Comparison of ENCODE assay signal across 20 cellular contexts in the genomic region with DNA sequence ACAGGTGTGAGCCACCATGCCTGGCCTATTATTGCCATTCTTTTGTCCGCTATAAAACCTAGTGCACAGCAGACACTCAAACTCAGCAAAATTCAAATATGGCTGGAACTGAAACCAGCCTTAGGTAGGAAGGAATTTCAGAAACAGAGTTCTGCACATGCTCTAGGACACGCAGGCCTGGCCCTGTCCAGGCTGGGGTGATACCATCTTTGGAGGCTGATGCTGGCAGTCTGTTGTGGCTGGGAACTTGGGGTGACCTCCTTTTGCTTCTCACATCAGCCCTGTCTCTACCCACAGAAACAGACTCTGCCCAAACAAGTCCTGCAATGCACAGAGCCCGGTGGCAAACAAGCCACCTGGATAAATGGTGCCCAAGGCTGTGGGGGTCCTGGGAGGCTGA. TPM values are rescaled to one million over a fixed set of nuclear protein-coding genes. Genes with fewer than 3 reads are reported as not detected.
DNase-seq lines count a peak whose midpoint lies in the region; ATAC-seq, FAIRE-seq and TF ChIP-seq lines count a peak whose summit lies in the region.
"Had no signal": no experiment of that assay in that cellular context is flagged by ENCODE, and none has a peak within 500 bp of the region (broad histone marks: within the 10 kb centered on the region; RNA-seq: fewer than 3 reads in every experiment).

No MANE protein-coding gene starts in this region.

- TF ChIP-seq POLR2A in breast epithelium (IDR thresholded peaks at IDR 0.05) (no peak), H1 (IDR thresholded peaks at IDR 0.05; ENCODE audit: control extremely low read depth in 1 of 2, low read depth in 2 of 2, low read length in 2 of 2) (no peak), gastrocnemius medialis (IDR thresholded peaks at IDR 0.05) (no peak)

- TF ChIP-seq RAD21 in H1 (IDR thresholded peaks at IDR 0.05 in 1 of 2, conservative IDR thresholded peaks at IDR 0.05 in 1 of 2; ENCODE audit: low read depth in 2 of 2, low read length in 2 of 2): no peak

- no peak for TF ChIP-seq CTCF in MCF 10A (IDR thresholded peaks at IDR 0.05; ENCODE audit: unreplicated experiment)
- TF ChIP-seq CTCF in breast epithelium (IDR thresholded peaks at IDR 0.05): no peak
- TF ChIP-seq CTCF in H1 (IDR thresholded peaks at IDR 0.05; ENCODE audit: control extremely low read depth in 1 of 3, insufficient read depth in 1 of 3, low read depth in 1 of 3, low read length in 3 of 3): no peak
- no peak for TF ChIP-seq CTCF in gastrocnemius medialis (IDR thresholded peaks at IDR 0.05 in 4 of 5, conservative IDR thresholded peaks at IDR 0.05 in 1 of 5)

- no peak overlapping the region for H3K4me2 ChIP-seq in H1 (ENCODE audit: insufficient read depth in 1 of 2, low read depth in 2 of 2, low read length in 2 of 2)
- H3K4me2 ChIP-seq in mesenchymal stem cell (ENCODE audit: low read length, poor library complexity, severe bottlenecking): no peak overlapping the region
- H3K4me2 ChIP-seq: GM23338 had no signal

- H2BK12ac ChIP-seq in H1 (ENCODE audit: low read depth, low read length): no peak overlapping the region
- H2BK12ac ChIP-seq in mesenchymal stem cell (ENCODE audit: low read length in 2 of 2): peak overlapping the region in 1 of 2 experiments; percentile 23

- H2BK5ac ChIP-seq in H1 (ENCODE audit: low read depth, low read length) (no peak overlapping the region; the same call in 1 of the 2 replicates), mesenchymal stem cell (ENCODE audit: low read depth, low read length, poor library complexity, severe bottlenecking) (peak overlapping the region; percentile 8)

- no peak overlapping the region for H3K9ac ChIP-seq in H1 (replicated peaks in 1 of 4; ENCODE audit: extremely low read depth in 1 of 4, low read depth in 3 of 4, low read length in 3 of 4)
- H3K9ac ChIP-seq in mesenchymal stem cell (ENCODE audit: low read length): no peak overlapping the region

- no peak for ATAC-seq in gastrocnemius medialis
- ATAC-seq: GM23338, Right ventricle myocardium inferior had no signal

- H3K23ac ChIP-seq in H1 (ENCODE audit: insufficient read length) (no peak overlapping the region), mesenchymal stem cell (ENCODE audit: low read length in 2 of 2) (no peak overlapping the region)

- DNase-seq in MCF 10A (ENCODE audit: unreplicated experiment): no peak
- no peak for DNase-seq in breast epithelium (ENCODE audit: low spot score in 2 of 2)
- no peak for DNase-seq in H1 (ENCODE audit: low read depth in 1 of 2, low spot score in 2 of 2)
- DNase-seq in mesenchymal stem cell: no peak
- no peak for DNase-seq in RKO (ENCODE audit: low spot score)
- no peak for DNase-seq in NCI-H1417 treated with DMSO at 0.1 percent for 48 hours (lab: John Stamatoyannopoulos, UW)
- no peak for DNase-seq in DMS53 (lab: John Stamatoyannopoulos, UW)
- no peak for DNase-seq in gastrocnemius medialis
- DNase-seq: DMS79 treated with DMSO at 0.1 percent for 48 hours, KBM-7, MG63, NCI-H1105, NCI-H187 had no signal

- H3K23me2 ChIP-seq in H1 (ENCODE audit: low read depth, low read length): no peaks in the 10 kb centered on the region

- no peak overlapping the region for H2BK20ac ChIP-seq in H1 (ENCODE audit: low read length)

- no peak for FAIRE-seq in H1 (lab: Jason Lieb, UNC)
- FAIRE-seq: G401.6, GM12891 had no signal

- no peaks in the 10 kb centered on the region for H3K79me2 ChIP-seq in H1 (ENCODE audit: control insufficient read depth in 1 of 2, insufficient read depth in 2 of 2, low read length in 2 of 2)

- H3K14ac ChIP-seq in H1 (ENCODE audit: insufficient read length): no peak overlapping the region
- H3K14ac ChIP-seq in mesenchymal stem cell (ENCODE audit: low read length in 2 of 2): no peak overlapping the region

- H3K36me3 ChIP-seq in breast epithelium: no peaks in the 10 kb centered on the region
- H3K36me3 ChIP-seq in H1 (ENCODE audit: control insufficient read depth in 2 of 4, insufficient read depth in 4 of 4, low read length in 3 of 4): no peaks in the 10 kb centered on the region
- H3K36me3 ChIP-seq in mesenchymal stem cell (ENCODE audit: control insufficient read depth in 1 of 2, insufficient read depth in 2 of 2, low read depth in 1 of 2, low read length in 2 of 2): peaks cover 0 to 12% of the 10 kb centered on the region in 2 experiments
- H3K36me3 ChIP-seq in gastrocnemius medialis: no peaks in the 10 kb centered on the region
- H3K36me3 ChIP-seq: BLaER1 treated with 17β-estradiol and CSF1 and Interleukin-3, amounts not matched to agents 10 nM and 100 nM; MG63 had no signal

- H4K5ac ChIP-seq in H1 (ENCODE audit: insufficient read length, low read depth, low read length): no peak overlapping the region

- TF ChIP-seq EP300 in H1 (IDR thresholded peaks at IDR 0.05; ENCODE audit: borderline replicate concordance in 1 of 2, low read depth in 2 of 2, low read length in 2 of 2): no peak

- no peak overlapping the region for H3K4me3 ChIP-seq in breast epithelium
- no peak overlapping the region for H3K4me3 ChIP-seq in H1 (ENCODE audit: extremely low read depth in 1 of 4, insufficient read depth in 2 of 4, low read depth in 3 of 4, low read length in 4 of 4)
- no peak overlapping the region for H3K4me3 ChIP-seq in mesenchymal stem cell (ENCODE audit: insufficient read depth in 1 of 2, low read depth in 1 of 2, low read length in 2 of 2)
- H3K4me3 ChIP-seq in gastrocnemius medialis: no peak overlapping the region
- H3K4me3 ChIP-seq: BLaER1 treated with 17β-estradiol and CSF1 and Interleukin-3, amounts not matched to agents 10 nM and 100 nM; GM23338; MG63; SK-N-MC had no signal

- no TSS peak for BruUV-seq in MCF 10A (replicated peaks; lab: Mats Ljungman, UMichigan)

- in situ Hi-C loops in gastrocnemius medialis (cut with MboI; ENCODE audit: low sequenced_read_pairs in 4 of 4): no loop called here

- H3K79me1 ChIP-seq in H1 (ENCODE audit: low read depth, low read length) (no peaks in the 10 kb centered on the region), mesenchymal stem cell (replicated peaks; ENCODE audit: low read length, poor library complexity, severe bottlenecking) (peaks cover 10% of the 10 kb centered on the region)

- H2AFZ ChIP-seq in H1 (ENCODE audit: low read length): no peak overlapping the region
- no peak overlapping the region for H2AFZ ChIP-seq in mesenchymal stem cell (ENCODE audit: low read depth, low read length)
- H2AFZ ChIP-seq: GM23338 had no signal

- H2BK120ac ChIP-seq in H1 (replicated peaks; ENCODE audit: low read depth, low read length): no peak overlapping the region
- H2BK120ac ChIP-seq in mesenchymal stem cell (ENCODE audit: low read depth, low read length): no peak overlapping the region

- H3K27ac ChIP-seq in breast epithelium (peak overlapping the region in 1 of 2 donors; percentile 91), H1 (ENCODE audit: low read depth, low read length) (no peak overlapping the region), mesenchymal stem cell (ENCODE audit: low read length, poor library complexity, severe bottlenecking) (peak overlapping the region; percentile 81), gastrocnemius medialis (no peak overlapping the region)
- H3K27ac ChIP-seq: 22Rv1, SK-N-MC had no signal

- H3K4me1 Mint-ChIP-seq in MCF 10A (ENCODE audit: insufficient read depth, unreplicated experiment): peaks cover 26% of the 10 kb centered on the region

- H3K4me1 ChIP-seq in breast epithelium: peaks cover 0 to 14% of the 10 kb centered on the region in 2 donors
- peaks cover 3 to 20% (median 11%) of the 10 kb centered on the region in 4 experiments for H3K4me1 ChIP-seq in H1 (replicated peaks in 1 of 4; ENCODE audit: control insufficient read depth in 3 of 4, insufficient read depth in 4 of 4, low read length in 3 of 4)
- peaks cover 47% of the 10 kb centered on the region for H3K4me1 ChIP-seq in mesenchymal stem cell (ENCODE audit: control insufficient read depth, insufficient read depth, low read depth, low read length)
- peaks cover 26% of the 10 kb centered on the region in 2 donors for H3K4me1 ChIP-seq in gastrocnemius medialis

- no peaks in the 10 kb centered on the region for H4K20me1 ChIP-seq in H1 (replicated peaks in 1 of 2; ENCODE audit: control insufficient read depth in 1 of 2, insufficient read depth in 2 of 2, low read length in 2 of 2)
- H4K20me1 ChIP-seq: BLaER1 treated with 17β-estradiol and CSF1 and Interleukin-3, amounts not matched to agents 10 nM and 100 nM had no signal

- H2BK15ac ChIP-seq in H1 (ENCODE audit: low read length): 0 out of 2 replicates have a peak overlapping the region, but pooled peaks have one; percentile 61
- H2BK15ac ChIP-seq in mesenchymal stem cell (ENCODE audit: low read depth, poor library complexity, severe bottlenecking): no peak overlapping the region

- no peak overlapping the region for H2AK5ac ChIP-seq in H1 (ENCODE audit: low read depth, low read length)
- H2AK5ac ChIP-seq in mesenchymal stem cell (ENCODE audit: low read length, severe bottlenecking): peak overlapping the region; percentile 100

- no peaks in the 10 kb centered on the region for H3K9me3 Mint-ChIP-seq in MCF 10A (ENCODE audit: unreplicated experiment)
- H3K9me3 Mint-ChIP-seq: GM23338 had no signal

- H3K4me3 Mint-ChIP-seq in MCF 10A (ENCODE audit: unreplicated experiment): no peak overlapping the region
- H3K4me3 Mint-ChIP-seq: GM23338 had no signal

- POLR2A ChIA-PET in MCF 10A (lab: Yijun Ruan, JAX): interaction anchor here (0.8 kb wide), 1 partner anchor 9 kb away, joined by 4 read pairs; no protein-coding TSS in a partner anchor
- POLR2A ChIA-PET in H1 (lab: Charles Lee; ENCODE audit: partially characterized antibody): interaction anchor here (1.1 to 1.2 kb wide), 2 partner anchors 15 to 23 kb away, joined by 3 read pairs; no protein-coding TSS in a partner anchor

- H3K36me3 Mint-ChIP-seq in MCF 10A (ENCODE audit: insufficient read depth, unreplicated experiment): no peaks in the 10 kb centered on the region

- no peaks in the 10 kb centered on the region for H3K27me3 Mint-ChIP-seq in MCF 10A (ENCODE audit: insufficient read depth, unreplicated experiment)

- H4K91ac ChIP-seq in H1 (replicated peaks; ENCODE audit: insufficient read length, low read length) (no peak overlapping the region), mesenchymal stem cell (ENCODE audit: low read length) (peak overlapping the region; percentile 45)

- H3K9me3 ChIP-seq in breast epithelium (no peaks in the 10 kb centered on the region), H1 (ENCODE audit: insufficient read depth in 2 of 2, low read depth in 1 of 2, low read length in 1 of 2) (no peaks in the 10 kb centered on the region), mesenchymal stem cell (ENCODE audit: control insufficient read depth, low read length) (no peaks in the 10 kb centered on the region), gastrocnemius medialis (no peaks in the 10 kb centered on the region)
- H3K9me3 ChIP-seq: BLaER1 treated with 17β-estradiol and CSF1 and Interleukin-3, amounts not matched to agents 10 nM and 100 nM; MG63 had no signal

- intact Hi-C loops in MCF 10A (cut with micrococcal nuclease) (no loop called here), breast epithelium (cut with DNase I; ENCODE audit: low total_unique reads) (no loop called here), gastrocnemius medialis (cut with DNase I; ENCODE audit: low total_unique reads) (loop anchor here (5.0 kb wide), 1 partner anchor 78 kb away; a partner anchor contains a TSS)

- WGBS in H1 (ENCODE audit: extremely low coverage in 1 of 2, insufficient coverage in 1 of 2, insufficient read length in 1 of 2, insufficient replicate concordance in 2 of 2, low coverage in 1 of 2, low lambda C conversion rate in 2 of 2, missing lambda C conversion rate in 1 of 2), 2 experiments: 95% methylated on average over 3 of the region's 3 CpGs; no CpG with 5 or more reads in 1 of the 2 experiments
- 100% methylated on average over 3 of the region's 3 CpGs for WGBS in mesenchymal stem cell

- H3K56ac ChIP-seq in H1 (replicated peaks; ENCODE audit: insufficient read length, low read depth, low read length): no peak overlapping the region

- H4K8ac ChIP-seq in H1 (ENCODE audit: extremely low read depth, insufficient read depth, low read length) (no peak overlapping the region), mesenchymal stem cell (ENCODE audit: low read length) (no peak overlapping the region)

- H3K18ac ChIP-seq in H1 (ENCODE audit: extremely low read depth, low read length): no peak overlapping the region
- H3K18ac ChIP-seq in mesenchymal stem cell (ENCODE audit: low read depth in 1 of 2, low read length in 2 of 2): no peak overlapping the region

- H3K27me3 ChIP-seq in breast epithelium (no peaks in the 10 kb centered on the region), H1 (replicated peaks in 1 of 4; ENCODE audit: control insufficient read depth in 3 of 4, extremely low read depth in 1 of 4, insufficient read depth in 3 of 4, low read length in 3 of 4) (peaks cover 0 to 2% (median 0%) of the 10 kb centered on the region in 4 experiments; a peak in 3 of 7 replicates), mesenchymal stem cell (ENCODE audit: control insufficient read depth in 1 of 2, insufficient read depth in 1 of 2, low read length in 2 of 2) (peaks cover 0 to 6% of the 10 kb centered on the region in 2 experiments), gastrocnemius medialis (no peaks in the 10 kb centered on the region)
- H3K27me3 ChIP-seq: BLaER1 treated with 17β-estradiol and CSF1 and Interleukin-3, amounts not matched to agents 10 nM and 100 nM; MG63 had no signal

- CTCF ChIA-PET in MCF 10A (lab: Yijun Ruan, JAX): interaction anchor here (0.7 to 1.8 kb wide), 2 partner anchors 14 to 16 kb away, joined by 3 to 4 read pairs; no protein-coding TSS in a partner anchor
- CTCF ChIA-PET in H1 (lab: Charles Lee; ENCODE audit: partially characterized antibody): interaction anchor here (0.8 to 2.1 kb wide), 3 partner anchors 15 to 39 kb away, joined by 3 to 6 read pairs (median 5); no protein-coding TSS in a partner anchor

- H3K4ac ChIP-seq in H1 (replicated peaks; ENCODE audit: insufficient read length, low read depth, low read length) (no peak overlapping the region), mesenchymal stem cell (ENCODE audit: low read depth in 1 of 2, low read length in 2 of 2) (no peak overlapping the region)

- H3K27ac Mint-ChIP-seq in MCF 10A (ENCODE audit: low read depth, unreplicated experiment): peak overlapping the region; percentile 63
- H3K27ac Mint-ChIP-seq: GM23338 had no signal

RNA-seq across cellular contexts. Expression of a gene that starts 12.6 kb away (rescaled TPM):
- total RNA-seq in MCF 10A (2022) (97.1 and 120 TPM in 2 replicates), breast epithelium (10 to 100 TPM; 15.7 to 36.1 (median 35.1) TPM), gastrocnemius medialis (10 to 100 TPM in 1 of 4 donors, 1 to 10 TPM in 3; 2.1 to 12.0 (median 3.2) TPM)
- total RNA-seq in H1 (2021; fragmentation: NEBNext Ultra II Directional; extraction: Animal tissue kit (Norgen Biotek cat#: 25700)): 5.3 and 7.1 TPM in 2 replicates
- 2.1 and 3.8 TPM in 2 replicates for polyA plus RNA-seq in H1 (2011; rRNA removed)
- 4.4 TPM for polyA plus RNA-seq in H1 (2011; cell fraction: cytosol; rRNA removed)
- 11.5 TPM for polyA plus RNA-seq in H1 (2011; cell fraction: nucleus; rRNA removed)
- polyA plus RNA-seq in H1 (2012, experiment 1 of 2): 2.1 to 3.7 TPM (median 2.8 TPM) in 4 replicates
- polyA plus RNA-seq in H1 (2012, experiment 2 of 2): 1.6 TPM
- 4.3 TPM for polyA plus RNA-seq in H1 (2013, experiment 1 of 2)
- 4.4 TPM for polyA plus RNA-seq in H1 (2013, experiment 2 of 2)
- 3.3 and 3.9 TPM in 2 replicates for polyA minus RNA-seq in H1 (2011; rRNA and poly(A)+ RNA removed)
- 4.9 TPM for polyA minus RNA-seq in H1 (2011; cell fraction: cytosol; rRNA and poly(A)+ RNA removed)
- 7.5 TPM for polyA minus RNA-seq in H1 (2011; cell fraction: nucleus; rRNA and poly(A)+ RNA removed)
- polyA plus RNA-seq in mesenchymal stem cell (2013, experiment 1 of 2): 28.1 TPM
- 25.8 TPM for polyA plus RNA-seq in mesenchymal stem cell (2013, experiment 2 of 2)
